Comparison of ENCODE assay signal across 16 cellular contexts in the genomic region with DNA sequence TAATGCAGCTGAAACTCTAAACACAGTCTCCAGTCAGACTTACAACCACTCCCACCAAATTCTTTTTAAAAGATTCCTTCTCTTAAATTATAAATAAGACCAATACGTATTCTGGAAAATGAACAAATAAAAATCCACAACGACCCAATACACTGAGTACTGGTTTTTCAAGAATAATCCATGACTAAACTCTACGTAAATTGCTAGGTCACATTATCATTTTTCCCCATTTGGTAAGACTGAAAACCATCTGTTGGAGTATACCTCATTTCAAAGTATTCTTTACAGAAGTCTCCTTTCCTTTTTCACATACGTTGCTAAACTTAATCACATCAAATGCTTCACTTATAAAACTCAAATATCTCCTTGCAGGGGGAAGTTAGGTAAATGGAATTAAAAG. TPM values are rescaled to one million over a fixed set of nuclear protein-coding genes. Genes with fewer than 3 reads are reported as not detected.
DNase-seq lines count a peak whose midpoint lies in the region; ATAC-seq and TF ChIP-seq lines count a peak whose summit lies in the region.
"Had no signal": no experiment of that assay in that cellular context is flagged by ENCODE, and none has a peak within 500 bp of the region (broad histone marks: within the 10 kb centered on the region; RNA-seq: fewer than 3 reads in every experiment).

No MANE protein-coding gene starts in this region.

- H3K4me3 ChIP-seq in GM23338 (no peak overlapping the region), mesenchymal stem cell (ENCODE audit: insufficient read depth in 1 of 2, low read depth in 1 of 2, low read length in 2 of 2) (peak overlapping the region in 1 of 2 experiments; percentile 38), testis (no peak overlapping the region)
- H3K4me3 ChIP-seq: colonic mucosa, upper lobe of left lung had no signal

- no peak overlapping the region for H4K8ac ChIP-seq in mesenchymal stem cell (ENCODE audit: low read length)

- H2BK120ac ChIP-seq in mesenchymal stem cell (ENCODE audit: low read depth, low read length), result no peak overlapping the region

- H3K4me2 ChIP-seq in GM23338, result no peak overlapping the region
- no peak overlapping the region for H3K4me2 ChIP-seq in mesenchymal stem cell (ENCODE audit: low read length, poor library complexity, severe bottlenecking)

- DNase-seq in GM23338 (ENCODE audit: low spot score) (no peak), mesenchymal stem cell (no peak), testis (no peak), mesenteric fat pad (ENCODE audit: low spot score) (no peak)
- DNase-seq in natural killer cell treated with Interleukin-12 subunit alpha and Interleukin-12 subunit beta and Interleukin-15 and Interleukin-18, amount 100 ng/mL, for 72 hours (ENCODE audit: low spot score), result no peak
- DNase-seq: activated CD4-positive, alpha-beta T cell treated with anti-CD3 and anti-CD28 coated beads, Interleukin-2, amount 50 U/mL, for 1 hour; activated T-cell treated with anti-CD3 and anti-CD28 coated beads, Interleukin-2, amount 50 U/mL, for 48 hours; colonic mucosa; NCI-H187; NCI-H774; posterior cingulate gyrus; stimulated activated CD4-positive, alpha-beta T cell treated with anti-CD3 and anti-CD28 coated beads, Interleukin-2, amount 100 ng/mL, for 24 hours; upper lobe of left lung had no signal

- H3K27me3 ChIP-seq in GM23338 (ENCODE audit: insufficient read depth), result peaks cover 47% of the 10 kb centered on the region
- no peaks in the 10 kb centered on the region for H3K27me3 ChIP-seq in mesenchymal stem cell (ENCODE audit: control insufficient read depth in 1 of 2, insufficient read depth in 1 of 2, low read length in 2 of 2)
- H3K27me3 ChIP-seq in testis, result no peaks in the 10 kb centered on the region
- H3K27me3 ChIP-seq: colonic mucosa, upper lobe of left lung had no signal

- no peak for TF ChIP-seq POLR2A in testis (IDR thresholded peaks at IDR 0.05)

- no peak overlapping the region for H3K23ac ChIP-seq in mesenchymal stem cell (ENCODE audit: low read length in 2 of 2)

- H4K91ac ChIP-seq in mesenchymal stem cell (ENCODE audit: low read length), result no peak overlapping the region

- WGBS in mesenchymal stem cell, result 89% methylated on average over 3 of the region's 4 CpGs
- 30 to 39% methylated on average over 4 of the region's 4 CpGs for WGBS in testis, 2 donors

- peaks cover 65% of the 10 kb centered on the region for H3K4me1 Mint-ChIP-seq in GM23338
- peaks cover 20% of the 10 kb centered on the region for H3K4me1 Mint-ChIP-seq in activated T-helper 17 cell treated with anti-CD3 and anti-CD28 coated beads, Interleukin-2, amount 50 U/mL, for 72 hours
- peaks cover 45 to 48% of the 10 kb centered on the region in 2 donors for H3K4me1 Mint-ChIP-seq in natural killer cell treated with Interleukin-12 subunit alpha and Interleukin-12 subunit beta and Interleukin-15 and Interleukin-18, amount 100 ng/mL, for 72 hours (ENCODE audit: low read depth in 2 of 2)

- H3K9me3 ChIP-seq in mesenchymal stem cell (ENCODE audit: control insufficient read depth, low read length) (no peaks in the 10 kb centered on the region), testis (no peaks in the 10 kb centered on the region)
- H3K9me3 ChIP-seq: colonic mucosa, upper lobe of left lung had no signal

- no peaks in the 10 kb centered on the region; the same call in 2 of the 3 replicates for H3K36me3 Mint-ChIP-seq in GM23338 (ENCODE audit: low read depth)
- H3K36me3 Mint-ChIP-seq in activated T-helper 17 cell treated with anti-CD3 and anti-CD28 coated beads, Interleukin-2, amount 50 U/mL, for 72 hours (ENCODE audit: low read depth), result peaks cover 18% of the 10 kb centered on the region
- H3K36me3 Mint-ChIP-seq in natural killer cell treated with Interleukin-12 subunit alpha and Interleukin-12 subunit beta and Interleukin-15 and Interleukin-18, amount 100 ng/mL, for 72 hours, result no peaks in the 10 kb centered on the region

- H3K4me3 Mint-ChIP-seq in GM23338, result peak overlapping the region; percentile 14; the same call in 1 of the 3 replicates
- peak overlapping the region; percentile 89 for H3K4me3 Mint-ChIP-seq in activated T-helper 17 cell treated with anti-CD3 and anti-CD28 coated beads, Interleukin-2, amount 50 U/mL, for 72 hours
- no peak overlapping the region for H3K4me3 Mint-ChIP-seq in natural killer cell treated with Interleukin-12 subunit alpha and Interleukin-12 subunit beta and Interleukin-15 and Interleukin-18, amount 100 ng/mL, for 72 hours
- H3K4me3 Mint-ChIP-seq: T-helper 2 cell treated with Interferon-gamma antibody and Interleukin-4, amounts not matched to agents 5 μg/mL and 100 μg/mL, for 36 hours had no signal

- no peak overlapping the region for H3K14ac ChIP-seq in mesenchymal stem cell (ENCODE audit: low read length in 2 of 2)

- peaks cover 57% of the 10 kb centered on the region for H3K79me2 ChIP-seq in GM23338 (replicated peaks; ENCODE audit: insufficient read depth)

- no peaks in the 10 kb centered on the region; the same call in 2 of the 3 replicates for H3K9me3 Mint-ChIP-seq in GM23338
- H3K9me3 Mint-ChIP-seq in activated T-helper 17 cell treated with anti-CD3 and anti-CD28 coated beads, Interleukin-2, amount 50 U/mL, for 72 hours, result no peaks in the 10 kb centered on the region
- no peaks in the 10 kb centered on the region for H3K9me3 Mint-ChIP-seq in natural killer cell treated with Interleukin-12 subunit alpha and Interleukin-12 subunit beta and Interleukin-15 and Interleukin-18, amount 100 ng/mL, for 72 hours
- H3K9me3 Mint-ChIP-seq: T-helper 2 cell treated with Interferon-gamma antibody and Interleukin-4, amounts not matched to agents 5 μg/mL and 100 μg/mL, for 36 hours had no signal

- no peak for ATAC-seq in GM23338
- ATAC-seq in activated T-helper 17 cell treated with anti-CD3 and anti-CD28 coated beads, Interleukin-2, amount 50 U/mL, for 72 hours (replicated peaks), result no peak
- ATAC-seq in natural killer cell treated with Interleukin-12 subunit alpha and Interleukin-12 subunit beta and Interleukin-15 and Interleukin-18, amount 100 ng/mL, for 72 hours, result no peak
- ATAC-seq in GM19395 (IDR thresholded peaks at IDR 0.05; ENCODE audit: unreplicated experiment), result no peak

- H2BK5ac ChIP-seq in mesenchymal stem cell (ENCODE audit: low read depth, low read length, poor library complexity, severe bottlenecking), result no peak overlapping the region

- peaks cover 12% of the 10 kb centered on the region for H3K79me1 ChIP-seq in mesenchymal stem cell (replicated peaks; ENCODE audit: low read length, poor library complexity, severe bottlenecking)

- H3K9ac ChIP-seq in mesenchymal stem cell (ENCODE audit: low read length), result peak overlapping the region; percentile 92

- peaks cover 51% of the 10 kb centered on the region for H3K4me1 ChIP-seq in GM23338 (ENCODE audit: insufficient read depth)
- peaks cover 20% of the 10 kb centered on the region for H3K4me1 ChIP-seq in mesenchymal stem cell (ENCODE audit: control insufficient read depth, insufficient read depth, low read depth, low read length)
- peaks cover 22% of the 10 kb centered on the region for H3K4me1 ChIP-seq in testis
- H3K4me1 ChIP-seq: colonic mucosa had no signal

- H3K36me3 ChIP-seq in GM23338 (ENCODE audit: insufficient read depth) (no peaks in the 10 kb centered on the region), mesenchymal stem cell (ENCODE audit: control insufficient read depth in 1 of 2, insufficient read depth in 2 of 2, low read depth in 1 of 2, low read length in 2 of 2) (peaks cover 0 to 6% of the 10 kb centered on the region in 2 experiments), testis (ENCODE audit: low read depth, missing control alignments) (no peaks in the 10 kb centered on the region)
- H3K36me3 ChIP-seq: colonic mucosa, upper lobe of left lung had no signal

- H2BK15ac ChIP-seq in mesenchymal stem cell (ENCODE audit: low read depth, poor library complexity, severe bottlenecking), result no peak overlapping the region

- H3K9me2 ChIP-seq in GM23338 (ENCODE audit: insufficient read depth), result no peaks in the 10 kb centered on the region

- H2BK12ac ChIP-seq in mesenchymal stem cell (ENCODE audit: low read length in 2 of 2), result no peak overlapping the region

- no peak overlapping the region for H3K4ac ChIP-seq in mesenchymal stem cell (ENCODE audit: low read depth in 1 of 2, low read length in 2 of 2)

- TF ChIP-seq CTCF in GM23338 (conservative IDR thresholded peaks at IDR 0.05; ENCODE audit: low read depth in 2 of 2) (no peak), testis (IDR thresholded peaks at IDR 0.05) (no peak)

- H3K27ac Mint-ChIP-seq in GM23338, result no peak overlapping the region
- no peak overlapping the region for H3K27ac Mint-ChIP-seq in activated T-helper 17 cell treated with anti-CD3 and anti-CD28 coated beads, Interleukin-2, amount 50 U/mL, for 72 hours
- H3K27ac Mint-ChIP-seq in natural killer cell treated with Interleukin-12 subunit alpha and Interleukin-12 subunit beta and Interleukin-15 and Interleukin-18, amount 100 ng/mL, for 72 hours, result no peak overlapping the region
- H3K27ac Mint-ChIP-seq: T-helper 2 cell treated with Interferon-gamma antibody and Interleukin-4, amounts not matched to agents 5 μg/mL and 100 μg/mL, for 36 hours had no signal

- H3K27ac ChIP-seq in GM23338 (ENCODE audit: low read depth) (no peak overlapping the region), mesenchymal stem cell (ENCODE audit: low read length, poor library complexity, severe bottlenecking) (no peak overlapping the region), testis (peak overlapping the region; percentile 91 to 96)
- H3K27ac ChIP-seq: colonic mucosa, upper lobe of left lung had no signal

- peaks cover 44% of the 10 kb centered on the region for H3K27me3 Mint-ChIP-seq in GM23338 (ENCODE audit: insufficient read depth, low read depth, poor library complexity)
- H3K27me3 Mint-ChIP-seq in activated T-helper 17 cell treated with anti-CD3 and anti-CD28 coated beads, Interleukin-2, amount 50 U/mL, for 72 hours, result no peaks in the 10 kb centered on the region
- H3K27me3 Mint-ChIP-seq in natural killer cell treated with Interleukin-12 subunit alpha and Interleukin-12 subunit beta and Interleukin-15 and Interleukin-18, amount 100 ng/mL, for 72 hours, result peaks cover 0 to 7% of the 10 kb centered on the region in 2 donors

- intact Hi-C loops in testis (cut with DNase I; ENCODE audit: low total_unique reads), result no loop called here

- peaks cover 10% of the 10 kb centered on the region; the same call in 1 of the 2 replicates for H4K20me1 ChIP-seq in GM23338 (replicated peaks; ENCODE audit: insufficient read depth)

- H3F3A ChIP-seq in GM23338 (replicated peaks; ENCODE audit: low read depth), result 0 out of 2 replicates have a peak, but pooled peaks cover 9% of the 10 kb centered on the region

- no peak overlapping the region for H3K18ac ChIP-seq in mesenchymal stem cell (ENCODE audit: low read depth in 1 of 2, low read length in 2 of 2)

- H2AK5ac ChIP-seq in mesenchymal stem cell (ENCODE audit: low read length, severe bottlenecking), result no peak overlapping the region

- no peak overlapping the region for H2AFZ ChIP-seq in GM23338
- no peak overlapping the region for H2AFZ ChIP-seq in mesenchymal stem cell (ENCODE audit: low read depth, low read length)

RNA-seq across cellular contexts. Expression of a gene that starts 6.0 kb away (rescaled TPM):
- 13.5 and 24.2 TPM in 2 replicates for total RNA-seq in GM23338 (2014; rRNA removed; shearing (Covaris generic))
- 11.9 and 12.2 TPM in 2 replicates for polyA plus RNA-seq in GM23338 (2016; fragmentation: Nextera tagmentation; extraction: Ambion mirVana)
- 10 to 100 TPM in 1 of 2 donors, 1 to 10 TPM in 1; 3.7 to 22.8 TPM for total RNA-seq in activated T-helper 17 cell treated with anti-CD3 and anti-CD28 coated beads, Interleukin-2, amount 50 U/mL, for 72 hours
- 13.7 TPM for polyA plus RNA-seq in mesenchymal stem cell (2013, experiment 1 of 2)
- 14.9 TPM for polyA plus RNA-seq in mesenchymal stem cell (2013, experiment 2 of 2)
- total RNA-seq in testis, result 100 to 1,000 TPM; 189 to 212 TPM
- polyA plus RNA-seq in testis (ENCODE audit: insufficient read depth, low read depth, low replicate concordance), result 79.0 TPM
- total RNA-seq in mesenteric fat pad, result 20.3 TPM
- 10 to 100 TPM; 10.8 to 21.1 TPM for total RNA-seq in natural killer cell treated with Interleukin-12 subunit alpha and Interleukin-12 subunit beta and Interleukin-15 and Interleukin-18, amount 100 ng/mL, for 72 hours

Comparison
In these comparisons a context has a peak if more than half of its experiments do, and no peak if none do; other contexts are left out.
1. H3K27ac ChIP-seq: peak in testis (2 of 2); none in GM23338 (single experiment) and mesenchymal stem cell (single experiment).